In genomic region chr16:85253127-85253941, GRCh38 we compare ENCODE assay signal across 8 cellular contexts.
A peak's percentile ranks its signal among the peaks of the same experiment; 100 is the strongest.
DNase-seq lines count a peak whose midpoint lies in the region; ATAC-seq, FAIRE-seq and TF ChIP-seq lines count a peak whose summit lies in the region.

No MANE protein-coding gene starts in this region.

- H4K20me1 ChIP-seq in endothelial cell of umbilical vein (replicated peaks; ENCODE audit: control insufficient read depth, extremely low read depth, insufficient read depth, low read length), result no peaks in the 10 kb centered on the region

- POLR2A ChIA-PET in endothelial cell of umbilical vein (lab: Charles Lee), result interaction anchor here (0.6 kb wide), 3 partner anchors 19 to 181 kb away, joined by 3 to 6 read pairs (median 3); no protein-coding TSS in a partner anchor

- TF ChIP-seq POLR2A in endothelial cell of umbilical vein (IDR thresholded peaks at IDR 0.05; ENCODE audit: low read depth, low read length), result no peak

- intact Hi-C loops in endothelial cell of umbilical vein (cut with micrococcal nuclease) (loop anchor here (2.0 kb wide), 1 partner anchor 139 kb away; no protein-coding TSS in a partner anchor), natural killer cell (cut with micrococcal nuclease) (loop anchor here (10.0 kb wide), 1 partner anchor 149 kb away; no protein-coding TSS in a partner anchor)

- no peaks in the 10 kb centered on the region for H3K27me3 ChIP-seq in endothelial cell of umbilical vein (ENCODE audit: control insufficient read depth in 2 of 2, insufficient read depth in 2 of 2, low read length in 2 of 2)

- ATAC-seq in natural killer cell, result peak; percentile 75 to 97 (median 97)

- H3K27ac ChIP-seq in endothelial cell of umbilical vein (ENCODE audit: insufficient read depth, low read depth, low read length), result no peak overlapping the region

- TF ChIP-seq CTCF in endothelial cell of umbilical vein (IDR thresholded peaks at IDR 0.05; ENCODE audit: extremely low read depth in 1 of 2, insufficient read depth in 1 of 2, low read depth in 1 of 2, low read length in 2 of 2), result peak; percentile 92 to 97
- peak; percentile 94 for TF ChIP-seq CTCF in natural killer cell (IDR thresholded peaks at IDR 0.05)

- no TSS peak for BruUV-seq in endothelial cell of umbilical vein (replicated peaks; lab: Mats Ljungman, UMichigan)

- FAIRE-seq in endothelial cell of umbilical vein (lab: Jason Lieb, UNC), result no peak

- H3K27ac Mint-ChIP-seq in natural killer cell, result no peak overlapping the region

- CTCF ChIA-PET in endothelial cell of umbilical vein (lab: Charles Lee), result interaction anchor here (0.5 to 4.6 kb wide), 37 partner anchors 8 to 310 kb away, joined by 3 to 34 read pairs (median 4); no protein-coding TSS in a partner anchor

- H3K4me3 Mint-ChIP-seq in natural killer cell, result no peak overlapping the region

- H3K4me2 ChIP-seq in endothelial cell of umbilical vein (ENCODE audit: insufficient read depth, low read length), result no peak overlapping the region

- no peaks in the 10 kb centered on the region for H3K36me3 ChIP-seq in endothelial cell of umbilical vein (ENCODE audit: control insufficient read depth in 2 of 2, extremely low read depth in 1 of 2, insufficient read depth in 2 of 2, low read length in 2 of 2)

- no peak overlapping the region for H3K9ac ChIP-seq in endothelial cell of umbilical vein (replicated peaks; ENCODE audit: extremely low read depth, insufficient read depth, low read length)

- no peaks in the 10 kb centered on the region for H3K4me1 ChIP-seq in endothelial cell of umbilical vein (ENCODE audit: control insufficient read depth, extremely low read depth, insufficient read depth, low read length)

- dilution Hi-C loops in endothelial cell of umbilical vein (cut with MboI; ENCODE audit: extremely low pct_ligation_motif_present, low sequenced_read_pairs), result no loop called here

- H3K4me3 ChIP-seq in endothelial cell of umbilical vein (replicated peaks in 1 of 3; ENCODE audit: insufficient read depth in 1 of 3, low read depth in 1 of 3, low read length in 3 of 3), result no peak overlapping the region

- H3K9me3 ChIP-seq in endothelial cell of umbilical vein (replicated peaks; ENCODE audit: control insufficient read depth, insufficient read depth, low read length), result no peaks in the 10 kb centered on the region

- no peaks in the 10 kb centered on the region for H3K9me3 Mint-ChIP-seq in natural killer cell

- H3K36me3 Mint-ChIP-seq in natural killer cell, result no peaks in the 10 kb centered on the region

- H3K79me2 ChIP-seq in endothelial cell of umbilical vein (ENCODE audit: control insufficient read depth, insufficient read depth, low read length), result no peaks in the 10 kb centered on the region

- peak; percentile 22 for DNase-seq in SIG-M5 treated with dmso at 0.1 percent for 504 hours (lab: John Stamatoyannopoulos, UW; ENCODE audit: unreplicated experiment)
- DNase-seq in SIG-M5 (lab: John Stamatoyannopoulos, UW), result no peak
- DNase-seq in NCI-H1694 treated with DMSO at 0.1 percent for 48 hours (lab: John Stamatoyannopoulos, UW), result peak; percentile 72
- peak; percentile 15 to 24 for DNase-seq in activated CD8-positive, alpha-beta memory T cell treated with anti-CD3 and anti-CD28 coated beads for 4 hours (ENCODE audit: low read depth in 2 of 2)
- DNase-seq in endothelial cell of umbilical vein (ENCODE audit: low read depth, low spot score), result peak; percentile 28
- DNase-seq in natural killer cell, result peak; percentile 73
- peak; percentile 7 to 70 (median 44) for DNase-seq in stimulated activated naive CD4-positive, alpha-beta T cell (lab: John Stamatoyannopoulos, UW)
- no peak for DNase-seq in NCI-H1105 treated with DMSO at 0.1 percent for 48 hours (lab: John Stamatoyannopoulos, UW)

- no peak overlapping the region for H2AFZ ChIP-seq in endothelial cell of umbilical vein (ENCODE audit: low read depth, low read length)

- no peaks in the 10 kb centered on the region for H3K4me1 Mint-ChIP-seq in natural killer cell

- no peaks in the 10 kb centered on the region for H3K9me1 ChIP-seq in endothelial cell of umbilical vein (replicated peaks; ENCODE audit: control insufficient read depth, extremely low read depth, insufficient read depth, low read length)

- H3K27me3 Mint-ChIP-seq in natural killer cell (ENCODE audit: low read depth in 2 of 2), result peaks cover 0 to 9% of the 10 kb centered on the region in 2 donors

TF ChIP-seq in endothelial cell of umbilical vein, 7 proteins besides CTCF, POLR2A, EP300 and RAD21:
- TF ChIP-seq EZH2 (IDR thresholded peaks at IDR 0.05; ENCODE audit: borderline replicate concordance, low read depth, low read length, severe bottlenecking) (no peak), POLR2AphosphoS5 (IDR thresholded peaks at IDR 0.05; ENCODE audit: insufficient read depth, low read depth, low read length) (no peak), GATA2 (IDR thresholded peaks at IDR 0.05; ENCODE audit: insufficient read depth, insufficient read length, low read depth, low read length) (no peak), MAX (IDR thresholded peaks at IDR 0.05; ENCODE audit: insufficient read depth, insufficient read length) (no peak), FOS (IDR thresholded peaks at IDR 0.05; ENCODE audit: borderline replicate concordance, insufficient read depth, low read length) (no peak), JUN (IDR thresholded peaks at IDR 0.05; ENCODE audit: borderline replicate concordance, insufficient read depth, insufficient read length, low read depth) (no peak), MYC (IDR thresholded peaks at IDR 0.05; ENCODE audit: low read depth, low read length) (no peak)

Comparison
In these comparisons a context has a peak if more than half of its experiments do, and no peak if none do; other contexts are left out.
1. DNase-seq: peak in SIG-M5 treated with dmso at 0.1 percent for 504 hours (single experiment), NCI-H1694 treated with DMSO at 0.1 percent for 48 hours (single experiment), activated CD8-positive, alpha-beta memory T cell treated with anti-CD3 and anti-CD28 coated beads for 4 hours (2 of 2), endothelial cell of umbilical vein (single experiment), natural killer cell (single experiment) and stimulated activated naive CD4-positive, alpha-beta T cell (6 of 6); none in SIG-M5 (single experiment) and NCI-H1105 treated with DMSO at 0.1 percent for 48 hours (single experiment).